In the genomic region with DNA sequence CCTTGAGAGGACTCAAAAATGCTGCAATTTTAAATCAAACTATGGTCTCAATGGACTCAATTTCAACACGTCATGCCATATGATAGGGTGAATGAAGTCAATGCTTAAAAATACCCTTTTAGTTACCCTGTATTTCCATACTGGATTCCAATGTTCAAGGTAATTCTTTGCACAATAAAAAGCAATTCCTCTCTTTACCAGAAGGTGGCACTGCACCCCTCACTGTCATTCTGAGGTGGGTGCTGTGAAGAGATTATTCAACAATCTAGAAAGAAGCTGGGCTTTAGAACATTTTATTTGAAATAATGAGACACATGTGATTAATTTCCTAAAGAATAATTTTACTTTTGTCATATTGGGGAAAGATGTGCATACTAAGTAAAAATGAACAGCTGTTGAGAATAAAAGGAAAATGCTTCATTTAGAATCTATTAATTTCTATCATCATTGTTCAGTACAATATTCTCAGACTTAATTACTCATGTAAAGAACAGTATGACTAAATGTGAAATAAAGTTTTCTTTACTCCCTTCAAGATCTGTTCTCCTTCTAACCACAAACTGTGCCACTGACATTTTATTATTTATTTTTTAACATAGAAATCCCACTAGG, we compare ENCODE assay signal across 8 cellular contexts.
A peak's percentile ranks its signal among the peaks of the same experiment; 100 is the strongest.
DNase-seq lines count a peak whose midpoint lies in the region; ATAC-seq, FAIRE-seq and TF ChIP-seq lines count a peak whose summit lies in the region.

No MANE protein-coding gene starts in this region.

- FAIRE-seq in D721Med (lab: Jason Lieb, UNC) = peak; percentile 79
- FAIRE-seq in GM19239 (lab: Jason Lieb, UNC) = no peak

- whole genome bisulfite sequencing in body of pancreas, 2 donors = 5 to 7% methylated on average over 1 of the region's 1 CpG

- DNase-seq in D721Med (ENCODE audit: insufficient read length, low spot score) (no peak), NCI-H2227 (lab: John Stamatoyannopoulos, UW; ENCODE audit: unreplicated experiment) (peak; percentile 46), body of pancreas (peak in 3 of 4 donors; percentile 9 to 29 (median 10)), left lobe of liver (ENCODE audit: low spot score) (no peak), NCI-H1930 (lab: John Stamatoyannopoulos, UW) (no peak), GM19239 (ENCODE audit: insufficient read length, low spot score) (no peak)

- no peak for TF ChIP-seq POLR2A in body of pancreas (IDR thresholded peaks at IDR 0.05)

- no peaks in the 10 kb centered on the region for H3K4me1 ChIP-seq in body of pancreas

- no peaks in the 10 kb centered on the region for H3K9me3 ChIP-seq in body of pancreas

- no peak overlapping the region for H3K27ac ChIP-seq in body of pancreas

- intact Hi-C loops in body of pancreas (cut with DNase I) = no loop called here

- no peaks in the 10 kb centered on the region for H3K36me3 ChIP-seq in body of pancreas (replicated peaks in 1 of 2; ENCODE audit: insufficient read depth in 1 of 2, low read depth in 2 of 2)

- ATAC-seq in GM18868 (IDR thresholded peaks at IDR 0.05; ENCODE audit: unreplicated experiment) (peak; percentile 83), HG03066 (IDR thresholded peaks at IDR 0.05; ENCODE audit: low read depth, unreplicated experiment) (peak; percentile 56), body of pancreas (peak; percentile 70), left lobe of liver (peak; percentile 92)

- no peaks in the 10 kb centered on the region for H3K27me3 ChIP-seq in body of pancreas

- peak; percentile 98 for TF ChIP-seq CTCF in D721Med (IDR thresholded peaks at IDR 0.05; ENCODE audit: insufficient read depth, missing control alignments)
- peak; percentile 21 to 87 (median 77) for TF ChIP-seq CTCF in body of pancreas (IDR thresholded peaks at IDR 0.05)

- H3K4me3 ChIP-seq in body of pancreas = no peak overlapping the region

Comparison
In these comparisons a context has a peak if more than half of its experiments do, and no peak if none do; other contexts are left out.
1. DNase-seq: peak in NCI-H2227 (single experiment) and body of pancreas (3 of 4); none in D721Med (single experiment), left lobe of liver (single experiment), NCI-H1930 (0 of 2) and GM19239 (single experiment).
2. Peak in every context shown above with its lines, with median percentiles within 50 percentile points of each other: ATAC-seq.